17 cellular contexts compared by ENCODE assay signal in genomic region chr11:19987243-19987870, GRCh38.
A peak's percentile ranks its signal among the peaks of the same experiment; 100 is the strongest.
DNase-seq lines count a peak whose midpoint lies in the region; ATAC-seq and TF ChIP-seq lines count a peak whose summit lies in the region.
"Had no signal": no experiment of that assay in that cellular context is flagged by ENCODE, and none has a peak within 500 bp of the region (broad histone marks: within the 10 kb centered on the region; RNA-seq: fewer than 3 reads in every experiment).

No MANE protein-coding gene starts in this region.

- WGBS in gastroesophageal sphincter (ENCODE audit: low coverage in 1 of 2), 2 donors, result 62% methylated on average over 3 to 4 of the region's 4 CpGs
- 55 to 79% methylated on average over 1 to 2 of the region's 4 CpGs for WGBS in mesodermal cell (ENCODE audit: insufficient coverage in 2 of 2), 2 experiments
- 77% methylated on average over 4 of the region's 4 CpGs for WGBS in mesenchymal stem cell

- H2AFZ ChIP-seq in mesenchymal stem cell (ENCODE audit: low read depth, low read length), result no peak overlapping the region

- no peak overlapping the region for H3K4ac ChIP-seq in mesenchymal stem cell (ENCODE audit: low read depth in 1 of 2, low read length in 2 of 2)

- H3K23ac ChIP-seq in mesenchymal stem cell (ENCODE audit: low read length in 2 of 2), result no peak overlapping the region

- H2BK5ac ChIP-seq in mesenchymal stem cell (ENCODE audit: low read depth, low read length, poor library complexity, severe bottlenecking), result no peak overlapping the region

- H3K4me1 ChIP-seq in adipocyte (ENCODE audit: control insufficient read depth, insufficient read depth, low read length) (peaks cover 74% of the 10 kb centered on the region), gastroesophageal sphincter (peaks cover 10 to 64% (median 15%) of the 10 kb centered on the region in 3 donors), mesodermal cell (ENCODE audit: control insufficient read depth, insufficient read depth, low read length, poor library complexity, severe bottlenecking) (peaks cover 15% of the 10 kb centered on the region), foreskin keratinocyte (peaks cover 4% of the 10 kb centered on the region), mesenchymal stem cell (ENCODE audit: control insufficient read depth, insufficient read depth, low read depth, low read length) (peaks cover 5% of the 10 kb centered on the region)

- peak overlapping the region; percentile 23 for H3K27ac Mint-ChIP-seq in type B pancreatic cell
- no peak overlapping the region for H3K27ac Mint-ChIP-seq in activated T-cell treated with anti-CD3 and anti-CD28 coated beads, Interleukin-2, amount 50 U/mL, for 72 hours
- H3K27ac Mint-ChIP-seq: activated naive CD4-positive, alpha-beta T cell treated with anti-CD3 and anti-CD28 coated beads, Interleukin-2, amount 50 U/mL, for 24 hours had no signal

- no peak overlapping the region for H4K91ac ChIP-seq in mesenchymal stem cell (ENCODE audit: low read length)

- peaks cover 5% of the 10 kb centered on the region for H3K9me3 Mint-ChIP-seq in type B pancreatic cell
- no peaks in the 10 kb centered on the region for H3K9me3 Mint-ChIP-seq in activated T-cell treated with anti-CD3 and anti-CD28 coated beads, Interleukin-2, amount 50 U/mL, for 72 hours
- H3K9me3 Mint-ChIP-seq: activated naive CD4-positive, alpha-beta T cell treated with anti-CD3 and anti-CD28 coated beads, Interleukin-2, amount 50 U/mL, for 24 hours had no signal

- H3K14ac ChIP-seq in mesenchymal stem cell (ENCODE audit: low read length in 2 of 2), result no peak overlapping the region

- TF ChIP-seq EP300 in gastroesophageal sphincter (IDR thresholded peaks at IDR 0.05), result no peak

- H3K4me3 ChIP-seq in adipocyte (ENCODE audit: low read length) (no peak overlapping the region), gastroesophageal sphincter (no peak overlapping the region), mesodermal cell (ENCODE audit: extremely low read depth, insufficient read depth, low read length, poor library complexity, severe bottlenecking) (no peak overlapping the region), mesenchymal stem cell (ENCODE audit: insufficient read depth in 1 of 2, low read depth in 1 of 2, low read length in 2 of 2) (no peak overlapping the region)
- H3K4me3 ChIP-seq: GM12878, ovary had no signal

- H3K27me3 Mint-ChIP-seq in type B pancreatic cell, result no peaks in the 10 kb centered on the region
- H3K27me3 Mint-ChIP-seq in activated T-cell treated with anti-CD3 and anti-CD28 coated beads, Interleukin-2, amount 50 U/mL, for 72 hours (ENCODE audit: low read depth), result peaks cover 37% of the 10 kb centered on the region
- H3K27me3 Mint-ChIP-seq: activated naive CD4-positive, alpha-beta T cell treated with anti-CD3 and anti-CD28 coated beads, Interleukin-2, amount 50 U/mL, for 24 hours had no signal

- no peak for TF ChIP-seq POLR2A in gastroesophageal sphincter (IDR thresholded peaks at IDR 0.05)

- no peak overlapping the region for H3K18ac ChIP-seq in mesenchymal stem cell (ENCODE audit: low read depth in 1 of 2, low read length in 2 of 2)

- H2BK15ac ChIP-seq in mesenchymal stem cell (ENCODE audit: low read depth, poor library complexity, severe bottlenecking), result no peak overlapping the region

- peak overlapping the region; percentile 70 to 84 (median 78) for H3K27ac ChIP-seq in gastroesophageal sphincter
- H3K27ac ChIP-seq in mesodermal cell (ENCODE audit: low read depth, low read length, severe bottlenecking), result peak overlapping the region; percentile 63
- H3K27ac ChIP-seq in foreskin keratinocyte, result no peak overlapping the region
- H3K27ac ChIP-seq in mesenchymal stem cell (ENCODE audit: low read length, poor library complexity, severe bottlenecking), result no peak overlapping the region
- H3K27ac ChIP-seq: C4-2B, ovary had no signal

- H2AK5ac ChIP-seq in mesenchymal stem cell (ENCODE audit: low read length, severe bottlenecking), result no peak overlapping the region

- peaks cover 32% of the 10 kb centered on the region for H3K4me1 Mint-ChIP-seq in type B pancreatic cell (ENCODE audit: unreplicated experiment)
- peaks cover 12% of the 10 kb centered on the region for H3K4me1 Mint-ChIP-seq in activated T-cell treated with anti-CD3 and anti-CD28 coated beads, Interleukin-2, amount 50 U/mL, for 72 hours (ENCODE audit: low read depth)
- H3K4me1 Mint-ChIP-seq: activated naive CD4-positive, alpha-beta T cell treated with anti-CD3 and anti-CD28 coated beads, Interleukin-2, amount 50 U/mL, for 24 hours had no signal

- peak overlapping the region; percentile 74 for H3K9ac ChIP-seq in adipocyte (ENCODE audit: low read length)
- H3K9ac ChIP-seq in mesenchymal stem cell (ENCODE audit: low read length), result no peak overlapping the region

- no peak overlapping the region for H3K4me2 ChIP-seq in mesenchymal stem cell (ENCODE audit: low read length, poor library complexity, severe bottlenecking)

- peaks cover 15% of the 10 kb centered on the region for H3K36me3 ChIP-seq in adipocyte (ENCODE audit: control insufficient read depth, insufficient read depth, low read length, severe bottlenecking)
- peaks cover 0 to 29% of the 10 kb centered on the region in 2 donors for H3K36me3 ChIP-seq in gastroesophageal sphincter
- H3K36me3 ChIP-seq in mesodermal cell (ENCODE audit: control insufficient read depth, insufficient read depth, low read length), result peaks cover 2% of the 10 kb centered on the region
- peaks cover 5 to 81% of the 10 kb centered on the region in 2 experiments for H3K36me3 ChIP-seq in mesenchymal stem cell (ENCODE audit: control insufficient read depth in 1 of 2, insufficient read depth in 2 of 2, low read depth in 1 of 2, low read length in 2 of 2)
- H3K36me3 ChIP-seq: ovary had no signal

- H2BK12ac ChIP-seq in mesenchymal stem cell (ENCODE audit: low read length in 2 of 2), result no peak overlapping the region

- TF ChIP-seq CTCF in gastroesophageal sphincter (IDR thresholded peaks at IDR 0.05) (no peak), type B pancreatic cell (conservative IDR thresholded peaks at IDR 0.05) (no peak), foreskin keratinocyte (conservative IDR thresholded peaks at IDR 0.05) (no peak)

- H3K27me3 ChIP-seq in adipocyte (replicated peaks; ENCODE audit: control insufficient read depth, insufficient read depth, low read length) (no peaks in the 10 kb centered on the region), gastroesophageal sphincter (no peaks in the 10 kb centered on the region), foreskin keratinocyte (no peaks in the 10 kb centered on the region), mesenchymal stem cell (ENCODE audit: control insufficient read depth in 1 of 2, insufficient read depth in 1 of 2, low read length in 2 of 2) (no peaks in the 10 kb centered on the region)
- H3K27me3 ChIP-seq: ovary had no signal

- H3K9me3 ChIP-seq in adipocyte (ENCODE audit: control insufficient read depth, low read length), result no peaks in the 10 kb centered on the region
- H3K9me3 ChIP-seq in gastroesophageal sphincter, result no peaks in the 10 kb centered on the region
- no peaks in the 10 kb centered on the region for H3K9me3 ChIP-seq in mesodermal cell (ENCODE audit: control insufficient read depth, low read length)
- no peaks in the 10 kb centered on the region for H3K9me3 ChIP-seq in mesenchymal stem cell (ENCODE audit: control insufficient read depth, low read length)
- H3K9me3 ChIP-seq: ovary had no signal

- peaks cover 10% of the 10 kb centered on the region for H3K36me3 Mint-ChIP-seq in type B pancreatic cell
- no peaks in the 10 kb centered on the region for H3K36me3 Mint-ChIP-seq in activated T-cell treated with anti-CD3 and anti-CD28 coated beads, Interleukin-2, amount 50 U/mL, for 72 hours (ENCODE audit: insufficient read depth in 2 of 2)
- H3K36me3 Mint-ChIP-seq: activated naive CD4-positive, alpha-beta T cell treated with anti-CD3 and anti-CD28 coated beads, Interleukin-2, amount 50 U/mL, for 24 hours had no signal

- H3K79me1 ChIP-seq in mesenchymal stem cell (replicated peaks; ENCODE audit: low read length, poor library complexity, severe bottlenecking), result peaks cover 2% of the 10 kb centered on the region

- no peak overlapping the region for H2BK120ac ChIP-seq in mesenchymal stem cell (ENCODE audit: low read depth, low read length)

- no peak for DNase-seq in adipocyte (ENCODE audit: low read depth)
- DNase-seq in type B pancreatic cell (ENCODE audit: extremely low spot score, unreplicated experiment), result no peak
- no peak for DNase-seq in foreskin keratinocyte
- DNase-seq in activated T-cell treated with anti-CD3 and anti-CD28 coated beads, Interleukin-2, amount 50 U/mL, for 72 hours, result no peak
- no peak for DNase-seq in mesenchymal stem cell
- DNase-seq: activated CD4-positive, alpha-beta T cell treated with anti-CD3 and anti-CD28 coated beads for 1 hour; activated CD8-positive, alpha-beta memory T cell treated with anti-CD3 and anti-CD28 coated beads, Interleukin-2, amount 50 U/mL, for 4 hours; EL; NCI-H187; NCI-H524; ovary had no signal

- no peak overlapping the region for H4K8ac ChIP-seq in mesenchymal stem cell (ENCODE audit: low read length)

- H3K4me3 Mint-ChIP-seq in type B pancreatic cell, result no peak overlapping the region
- H3K4me3 Mint-ChIP-seq in activated T-cell treated with anti-CD3 and anti-CD28 coated beads, Interleukin-2, amount 50 U/mL, for 72 hours, result no peak overlapping the region
- H3K4me3 Mint-ChIP-seq: activated naive CD4-positive, alpha-beta T cell treated with anti-CD3 and anti-CD28 coated beads, Interleukin-2, amount 50 U/mL, for 24 hours had no signal

- no peak for ATAC-seq in gastroesophageal sphincter
- ATAC-seq in foreskin keratinocyte, result no peak
- ATAC-seq in activated T-cell treated with anti-CD3 and anti-CD28 coated beads, Interleukin-2, amount 50 U/mL, for 72 hours (replicated peaks in 1 of 2), result no peak
- no peak for ATAC-seq in HG02938 (IDR thresholded peaks at IDR 0.05; ENCODE audit: unreplicated experiment)
- ATAC-seq: GM12878 had no signal

Comparison
In these comparisons a context has a peak if more than half of its experiments do, and no peak if none do; other contexts are left out.
1. H3K27ac ChIP-seq: peak in gastroesophageal sphincter (4 of 4) and mesodermal cell (single experiment); none in foreskin keratinocyte (single experiment) and mesenchymal stem cell (single experiment).